In genomic region chr15:55618396-55618795, GRCh38 we compare ENCODE assay signal across 15 cellular contexts. TPM values are rescaled to one million over a fixed set of nuclear protein-coding genes. Genes with fewer than 3 reads are reported as not detected.
DNase-seq lines count a peak whose midpoint lies in the region; ATAC-seq, FAIRE-seq and TF ChIP-seq lines count a peak whose summit lies in the region.
"Had no signal": no experiment of that assay in that cellular context is flagged by ENCODE, and none has a peak within 500 bp of the region (broad histone marks: within the 10 kb centered on the region; RNA-seq: fewer than 3 reads in every experiment).

No MANE protein-coding gene starts in this region.

- CTCF ChIA-PET in A549 (lab: Yijun Ruan, JAX) = interaction anchor here (1.2 kb wide), 1 partner anchor 10 kb away, joined by 6 read pairs; no protein-coding TSS in a partner anchor

- intact Hi-C loops in ascending aorta (cut with DNase I) = no loop called here

- H4K20me1 ChIP-seq in neural progenitor cell (ENCODE audit: low read depth) = peaks cover 5% of the 10 kb centered on the region

- H3K9me3 Mint-ChIP-seq in brain (no peaks in the 10 kb centered on the region), neural progenitor cell (no peaks in the 10 kb centered on the region)
- H3K9me3 Mint-ChIP-seq: CD8-positive, alpha-beta memory T cell had no signal

- H3K27ac Mint-ChIP-seq in brain = peak overlapping the region in 3 of 5 experiments; percentile 8 to 61 (median 21)
- H3K27ac Mint-ChIP-seq in neural progenitor cell = no peak overlapping the region
- H3K27ac Mint-ChIP-seq: CD8-positive, alpha-beta memory T cell had no signal

- TF ChIP-seq EP300 in A549 (IDR thresholded peaks at IDR 0.05) = no peak

- no peak for TF ChIP-seq RAD21 in A549 (conservative IDR thresholded peaks at IDR 0.05 in 1 of 2, IDR thresholded peaks at IDR 0.05 in 1 of 2)

- H3K36me3 ChIP-seq in H7 (replicated peaks; ENCODE audit: control insufficient read depth, insufficient read depth, low read length) (no peaks in the 10 kb centered on the region), neural progenitor cell (peaks cover 37% of the 10 kb centered on the region), ascending aorta (no peaks in the 10 kb centered on the region)
- H3K36me3 ChIP-seq: HAP-1 had no signal

- H3K4me3 ChIP-seq in A549 (no peak overlapping the region), H7 (ENCODE audit: insufficient read depth, low read depth, low read length) (no peak overlapping the region), neural progenitor cell (no peak overlapping the region), ascending aorta (no peak overlapping the region)
- H3K4me3 ChIP-seq: GM12878, HAP-1 had no signal

- no peak overlapping the region for H3K4me3 Mint-ChIP-seq in brain
- no peak overlapping the region for H3K4me3 Mint-ChIP-seq in neural progenitor cell
- H3K4me3 Mint-ChIP-seq: CD8-positive, alpha-beta memory T cell had no signal

- H3K79me2 ChIP-seq in neural progenitor cell (ENCODE audit: low read depth) = no peaks in the 10 kb centered on the region

- H2AFZ ChIP-seq in neural progenitor cell (replicated peaks) = no peak overlapping the region

- H3K27me3 Mint-ChIP-seq in brain (no peaks in the 10 kb centered on the region), neural progenitor cell (ENCODE audit: insufficient read depth, low read depth) (no peaks in the 10 kb centered on the region)

- DNase-seq in A549 (ENCODE audit: low read depth in 1 of 2, low spot score in 1 of 2) (no peak), H7 (peak; percentile 22), neural progenitor cell (ENCODE audit: low spot score) (peak; percentile 10), AG08395 (ENCODE audit: low spot score) (no peak), ascending aorta (ENCODE audit: low spot score in 2 of 2) (no peak)
- DNase-seq: CD8-positive, alpha-beta memory T cell; DMS 273 treated with DMSO at 0.1 percent for 48 hours; GOT3 had no signal

- 95% methylated on average over 4 of the region's 4 CpGs for WGBS in A549 (ENCODE audit: missing lambda C conversion rate)

- TF ChIP-seq CTCF in A549 (IDR thresholded peaks at IDR 0.05) (no peak), brain (conservative IDR thresholded peaks at IDR 0.05) (no peak), neural progenitor cell (IDR thresholded peaks at IDR 0.05) (no peak), ascending aorta (IDR thresholded peaks at IDR 0.05) (no peak)

- no peak overlapping the region for H3K9ac ChIP-seq in neural progenitor cell

- TF ChIP-seq POLR2A in A549 (IDR thresholded peaks at IDR 0.05; ENCODE audit: low read length) = no peak

- no peaks in the 10 kb centered on the region for H3K9me3 ChIP-seq in A549
- H3K9me3 ChIP-seq in neural progenitor cell (ENCODE audit: low read depth) = no peaks in the 10 kb centered on the region
- no peaks in the 10 kb centered on the region for H3K9me3 ChIP-seq in ascending aorta
- H3K9me3 ChIP-seq: HAP-1 had no signal

- FAIRE-seq in A549 (lab: Jason Lieb, UNC) = peak; percentile 13
- FAIRE-seq: GM12878, GM18507, HepG2 had no signal

- H3F3A ChIP-seq in neural progenitor cell (ENCODE audit: low read depth) = no peaks in the 10 kb centered on the region

- H3K36me3 Mint-ChIP-seq in brain (peaks cover 6% of the 10 kb centered on the region), neural progenitor cell (peaks cover 59% of the 10 kb centered on the region)
- H3K36me3 Mint-ChIP-seq: CD8-positive, alpha-beta memory T cell had no signal

- ATAC-seq in A549 (no peak), GM21390 (IDR thresholded peaks at IDR 0.05; ENCODE audit: unreplicated experiment) (no peak), GM21786 (IDR thresholded peaks at IDR 0.05; ENCODE audit: unreplicated experiment) (no peak)
- ATAC-seq: GM12878, HepG2 had no signal

- H3K4me2 ChIP-seq in A549 (no peak overlapping the region), neural progenitor cell (no peak overlapping the region)

- H3K4me1 Mint-ChIP-seq in brain (no peaks in the 10 kb centered on the region), neural progenitor cell (peaks cover 23% of the 10 kb centered on the region)
- H3K4me1 Mint-ChIP-seq: CD8-positive, alpha-beta memory T cell had no signal

- H3K4me1 ChIP-seq in A549 (no peaks in the 10 kb centered on the region), neural progenitor cell (peaks cover 7% of the 10 kb centered on the region), ascending aorta (no peaks in the 10 kb centered on the region)

- H3K27me3 ChIP-seq in H7 (ENCODE audit: control insufficient read depth, insufficient read depth, low read length) (no peaks in the 10 kb centered on the region), neural progenitor cell (no peaks in the 10 kb centered on the region), ascending aorta (no peaks in the 10 kb centered on the region)

- H3K27ac ChIP-seq in A549 (no peak overlapping the region), neural progenitor cell (no peak overlapping the region), ascending aorta (no peak overlapping the region)

- POLR2A ChIA-PET in A549 (lab: Yijun Ruan, JAX) = no interaction called here

TF ChIP-seq in A549, 52 proteins besides CTCF, POLR2A, EP300 and RAD21:
- TF ChIP-seq ZSCAN20 (CRISPR knock-in tag; IDR thresholded peaks at IDR 0.05) (no peak), HOXA7 (CRISPR knock-in tag; IDR thresholded peaks at IDR 0.05) (no peak), GATA3 (IDR thresholded peaks at IDR 0.05; ENCODE audit: borderline replicate concordance) (no peak), HOXB5 (CRISPR knock-in tag; IDR thresholded peaks at IDR 0.05) (no peak), RNF2 (IDR thresholded peaks at IDR 0.05; ENCODE audit: borderline replicate concordance, low read depth) (no peak), PBX3 (IDR thresholded peaks at IDR 0.05) (no peak), NFE2L2 (conservative IDR thresholded peaks at IDR 0.05; ENCODE audit: low read length) (no peak), ELK1 (IDR thresholded peaks at IDR 0.05; ENCODE audit: low read depth, low read length) (no peak), POLR2AphosphoS2 (conservative IDR thresholded peaks at IDR 0.05; ENCODE audit: low read length) (no peak), SMC3 (IDR thresholded peaks at IDR 0.05) (no peak), RCOR1 (IDR thresholded peaks at IDR 0.05; ENCODE audit: low read depth, low read length) (no peak), KDM5A (IDR thresholded peaks at IDR 0.05) (no peak), E2F6 (IDR thresholded peaks at IDR 0.05; ENCODE audit: borderline replicate concordance, low read depth) (no peak)

RNA-seq across cellular contexts. Expression of gene PYGO1, which starts 30.3 kb away (rescaled TPM):
- polyA plus RNA-seq in A549 (2011; rRNA removed) (13.8 and 13.9 TPM in 2 replicates), A549 (2017; fragmentation: RNase III; extraction: RNeasy Plus Mini Kit Qiagen cat#74134 plus additional on column Dnase treatment) (6.1 to 6.6 TPM (median 6.3 TPM) in 3 replicates), brain (ENCODE audit: insufficient read depth, low read depth, low replicate concordance) (0.95 TPM)
- polyA plus RNA-seq in A549 (2012; cell fraction: cytosol; rRNA removed) = 2.5 and 3.0 TPM in 2 replicates
- polyA plus RNA-seq in A549 (2012; cell fraction: nucleus; rRNA removed) = 1.2 and 1.4 TPM in 2 replicates
- 8.7 and 10.6 TPM in 2 replicates for polyA minus RNA-seq in A549 (2011; rRNA and poly(A)+ RNA removed)
- 0.24 and 0.59 TPM in 2 replicates for total RNA-seq in H7 (2014; rRNA removed; shearing (Covaris generic))
- total RNA-seq in neural progenitor cell (ENCODE audit: low replicate concordance) (8.6 and 9.3 TPM in 2 replicates), ascending aorta (7.1 TPM)
- total RNA-seq: GM12878 had no signal
- polyA plus RNA-seq: CD8-positive, alpha-beta memory T cell had no signal

Comparison
In these comparisons a context has a peak if more than half of its experiments do, and no peak if none do; other contexts are left out.
1. DNase-seq: peak in H7 (single experiment) and neural progenitor cell (single experiment); none in A549 (0 of 2), AG08395 (single experiment) and ascending aorta (0 of 2).